1 cellular context compared by ENCODE assay signal in the genomic region with DNA sequence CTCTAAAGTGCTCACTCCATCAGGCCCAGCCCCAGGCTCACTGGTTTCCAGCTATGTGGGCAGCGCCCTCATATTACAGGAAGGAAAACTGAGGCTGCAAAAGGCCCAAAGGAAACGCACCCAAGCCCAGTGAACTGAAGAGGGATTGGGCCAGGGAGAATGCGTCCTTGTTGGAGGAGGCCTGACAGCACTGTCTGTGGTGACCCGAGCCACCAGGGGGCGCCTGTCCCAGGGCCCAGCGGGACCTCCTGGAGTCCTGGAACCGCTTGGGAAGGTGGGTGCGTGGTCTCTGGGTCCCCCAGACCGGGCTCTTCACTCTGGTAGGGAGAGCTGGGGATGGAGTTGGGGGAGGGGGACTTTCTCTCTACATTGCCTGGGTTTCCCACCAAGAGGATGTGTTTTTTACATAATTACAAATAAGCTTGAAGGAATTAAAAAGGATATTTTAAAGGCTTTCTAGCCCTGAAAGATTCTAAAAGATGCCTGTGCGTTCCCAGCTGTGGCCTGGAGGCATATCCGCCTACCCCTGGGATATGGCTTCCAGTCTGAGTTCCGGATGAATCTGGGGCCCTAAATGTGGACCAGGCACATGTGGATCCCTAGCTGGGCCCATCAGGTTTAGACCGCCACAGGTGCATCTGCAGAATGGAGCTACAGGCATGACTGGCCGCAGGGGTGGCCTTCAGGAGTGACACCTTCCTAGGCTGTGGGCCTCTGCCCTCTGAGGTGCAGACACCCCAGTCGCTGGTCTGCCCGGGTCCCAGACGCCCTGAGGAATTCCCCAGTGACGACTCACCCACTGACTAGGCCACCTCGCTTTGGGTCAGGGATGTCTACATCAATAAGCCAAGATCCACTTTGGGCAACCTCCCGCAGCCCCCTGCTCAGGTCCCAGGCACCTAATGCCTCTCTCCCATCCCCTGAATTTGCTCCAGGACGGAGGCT.
A peak's percentile ranks its signal among the peaks of the same experiment; 100 is the strongest.
TF ChIP-seq lines count a peak whose summit lies in the region.

No MANE protein-coding gene starts in this region.

TF ChIP-seq in H1, 55 proteins besides CTCF, POLR2A, EP300 and RAD21:
- TF ChIP-seq SP4 (IDR thresholded peaks at IDR 0.05; ENCODE audit: low read length) (no peak), YY1 (IDR thresholded peaks at IDR 0.05; ENCODE audit: low read depth, low read length) (0 out of 2 replicates have a peak, but pooled peaks have one; percentile 8), MAX (IDR thresholded peaks at IDR 0.05) (peak; percentile 7; the same call in 1 of the 2 replicates), FOSL1 (IDR thresholded peaks at IDR 0.05; ENCODE audit: insufficient read depth, low read depth, low read length) (0 out of 2 replicates have a peak, but pooled peaks have one; percentile 2), SIN3A (conservative IDR thresholded peaks at IDR 0.05 in 1 of 2, IDR thresholded peaks at IDR 0.05 in 1 of 2; ENCODE audit: low read depth in 1 of 2, low read length in 2 of 2) (peak in 1 of 2 experiments; percentile 70; a peak in 1 of 4 replicates), KDM1A (IDR thresholded peaks at IDR 0.05; ENCODE audit: borderline replicate concordance, low read length) (no peak), CHD2 (IDR thresholded peaks at IDR 0.05; ENCODE audit: low read length) (0 out of 2 replicates have a peak, but pooled peaks have one; percentile 11), CREB1 (IDR thresholded peaks at IDR 0.05) (0 out of 2 replicates have a peak, but pooled peaks have one; percentile 31), TAF1 (IDR thresholded peaks at IDR 0.05; ENCODE audit: low read depth, low read length) (0 out of 2 replicates have a peak, but pooled peaks have one; percentile 19), ATF2 (IDR thresholded peaks at IDR 0.05; ENCODE audit: low read length) (no peak), CHD1 (IDR thresholded peaks at IDR 0.05; ENCODE audit: low read depth, low read length) (no peak), JUND (IDR thresholded peaks at IDR 0.05; ENCODE audit: low read length) (peak; percentile 25; the same call in 1 of the 2 replicates), JUN (IDR thresholded peaks at IDR 0.05; ENCODE audit: low read depth, low read length) (no peak), PHF8 (conservative IDR thresholded peaks at IDR 0.05; ENCODE audit: low read depth, low read length) (no peak)
